Comparison of ENCODE assay signal across 22 cellular contexts in the genomic region with DNA sequence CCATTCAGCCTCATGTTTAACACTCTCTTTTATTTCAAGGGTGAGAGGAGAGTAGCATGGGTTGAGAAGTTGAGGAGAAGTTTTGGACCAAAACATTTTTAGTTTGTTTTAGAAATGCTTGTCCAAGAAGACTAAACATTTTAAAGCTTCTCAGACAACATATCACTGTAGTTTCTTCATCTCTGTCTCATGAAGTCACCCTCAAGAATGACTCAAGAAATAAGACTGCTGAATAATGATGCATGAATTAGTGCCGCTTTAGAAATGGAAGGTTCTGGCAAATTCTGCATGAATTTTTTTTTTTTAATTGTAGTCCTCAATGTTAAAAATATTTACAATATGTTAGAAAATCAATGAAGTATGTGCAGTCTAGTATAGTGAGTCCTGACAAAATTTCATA.
"Had no signal": no experiment of that assay in that cellular context is flagged by ENCODE, and none has a peak within 500 bp of the region (broad histone marks: within the 10 kb centered on the region; RNA-seq: fewer than 3 reads in every experiment).

No MANE protein-coding gene starts in this region.

- H3K27me3 ChIP-seq: heart right ventricle, sigmoid colon, stomach, transverse colon had no signal

- DNase-seq: effector CD4-positive, alpha-beta T cell; endodermal cell; erythroblast; heart right ventricle; hypothalamus; kidney glomerular epithelial cell; mammary epithelial cell; mucosa of descending colon; naive thymus-derived CD8-positive, alpha-beta T cell; sigmoid colon; stimulated activated CD4-positive, alpha-beta T cell treated with anti-CD3 and anti-CD28 coated beads, Interleukin-12 subunit alpha, Interleukin-12 subunit beta, amount 100 ng/mL, for 4 hours; stimulated activated naive CD4-positive, alpha-beta T cell; stomach; substantia nigra; transverse colon had no signal

- FAIRE-seq: colon, endothelial cell of umbilical vein, frontal cortex, islet of Langerhans had no signal

- H3K4me3 ChIP-seq: heart right ventricle, mucosa of descending colon, sigmoid colon, skin epidermis, stomach, thoracic aorta, transverse colon had no signal

- H3K9me3 ChIP-seq: heart right ventricle, mucosa of descending colon, neutrophil, sigmoid colon, stomach, thoracic aorta, transverse colon had no signal

- H3K4me1 ChIP-seq: sigmoid colon, stomach, transverse colon had no signal

- ATAC-seq: mucosa of descending colon; naive thymus-derived CD8-positive, alpha-beta T cell had no signal

- H3K36me3 ChIP-seq: heart right ventricle, neutrophil, sigmoid colon, stomach, thoracic aorta, transverse colon had no signal

- H3K27ac ChIP-seq: heart right ventricle, neutrophil, sigmoid colon, stomach, thoracic aorta, transverse colon had no signal
